Comparison of ENCODE assay signal across 17 cellular contexts in genomic region chr1:63936276-63936675, GRCh38.
DNase-seq lines count a peak whose midpoint lies in the region; ATAC-seq and TF ChIP-seq lines count a peak whose summit lies in the region.
"Had no signal": no experiment of that assay in that cellular context is flagged by ENCODE, and none has a peak within 500 bp of the region (broad histone marks: within the 10 kb centered on the region; RNA-seq: fewer than 3 reads in every experiment).

No MANE protein-coding gene starts in this region.

- no peak overlapping the region for H2BK120ac ChIP-seq in mesenchymal stem cell (ENCODE audit: low read depth, low read length)

- no peak for ATAC-seq in left cardiac atrium
- ATAC-seq: HCT116 had no signal

- H2AFZ ChIP-seq in mesenchymal stem cell (ENCODE audit: low read depth, low read length) (no peak overlapping the region), smooth muscle cell (ENCODE audit: low read depth) (no peak overlapping the region)

- no peak overlapping the region for H2AK5ac ChIP-seq in mesenchymal stem cell (ENCODE audit: low read length, severe bottlenecking)

- H4K20me1 ChIP-seq in smooth muscle cell (ENCODE audit: low read depth), result no peaks in the 10 kb centered on the region
- H4K20me1 ChIP-seq: BLaER1 had no signal

- H3K4me2 ChIP-seq in mesenchymal stem cell (ENCODE audit: low read length, poor library complexity, severe bottlenecking) (no peak overlapping the region), smooth muscle cell (no peak overlapping the region)

- H3K36me3 ChIP-seq in left ventricle myocardium inferior (no peaks in the 10 kb centered on the region), mesenchymal stem cell (ENCODE audit: control insufficient read depth in 1 of 2, insufficient read depth in 2 of 2, low read depth in 1 of 2, low read length in 2 of 2) (no peaks in the 10 kb centered on the region), smooth muscle cell (ENCODE audit: low read depth) (no peaks in the 10 kb centered on the region)
- H3K36me3 ChIP-seq: BLaER1 had no signal

- H2BK5ac ChIP-seq in mesenchymal stem cell (ENCODE audit: low read depth, low read length, poor library complexity, severe bottlenecking), result no peak overlapping the region

- no peak overlapping the region for H4K8ac ChIP-seq in mesenchymal stem cell (ENCODE audit: low read length)

- H3K9me3 ChIP-seq in left ventricle myocardium inferior (replicated peaks) (no peaks in the 10 kb centered on the region), mesenchymal stem cell (ENCODE audit: control insufficient read depth, low read length) (no peaks in the 10 kb centered on the region), smooth muscle cell (replicated peaks; ENCODE audit: low read depth) (no peaks in the 10 kb centered on the region)
- H3K9me3 ChIP-seq: BLaER1 had no signal

- H3K4me3 ChIP-seq in left ventricle myocardium inferior (no peak overlapping the region), mesenchymal stem cell (ENCODE audit: insufficient read depth in 1 of 2, low read depth in 1 of 2, low read length in 2 of 2) (no peak overlapping the region), smooth muscle cell (no peak overlapping the region)
- H3K4me3 ChIP-seq: BLaER1, GM12878 had no signal

- no peak overlapping the region for H4K91ac ChIP-seq in mesenchymal stem cell (ENCODE audit: low read length)

- peak overlapping the region; percentile 30 for H3K27ac ChIP-seq in left ventricle myocardium inferior (replicated peaks)
- peak overlapping the region; percentile 85 for H3K27ac ChIP-seq in mesenchymal stem cell (ENCODE audit: low read length, poor library complexity, severe bottlenecking)
- peak overlapping the region; percentile 0 for H3K27ac ChIP-seq in smooth muscle cell (ENCODE audit: low read depth)
- H3K27ac ChIP-seq: BLaER1, HL-60 had no signal

- H3K79me2 ChIP-seq in smooth muscle cell (ENCODE audit: low read depth), result no peaks in the 10 kb centered on the region

- no peak overlapping the region for H2BK15ac ChIP-seq in mesenchymal stem cell (ENCODE audit: low read depth, poor library complexity, severe bottlenecking)

- DNase-seq in left ventricle myocardium inferior (no peak), left cardiac atrium (no peak), astrocyte of the hippocampus (ENCODE audit: low read depth, low spot score) (peak; percentile 56), mesenchymal stem cell (no peak), smooth muscle cell (lab: John Stamatoyannopoulos, UW; ENCODE audit: unreplicated experiment) (no peak), GOT3 (lab: John Stamatoyannopoulos, UW) (no peak), hippocampal formation (lab: John Stamatoyannopoulos, UW) (no peak), CD1c-positive myeloid dendritic cell (ENCODE audit: extremely low spot score) (no peak)
- DNase-seq: 8988T; AML-193; Calu3; CD4-positive, CD25-positive, alpha-beta regulatory T cell; DMS 273 treated with DMSO at 0.1 percent for 48 hours had no signal

- no peak overlapping the region for H2BK12ac ChIP-seq in mesenchymal stem cell (ENCODE audit: low read length in 2 of 2)

- no peak overlapping the region for H3K14ac ChIP-seq in mesenchymal stem cell (ENCODE audit: low read length in 2 of 2)

- TF ChIP-seq CTCF in left ventricle myocardium inferior (IDR thresholded peaks at IDR 0.05; ENCODE audit: borderline replicate concordance) (no peak), smooth muscle cell (IDR thresholded peaks at IDR 0.05; ENCODE audit: borderline replicate concordance, insufficient read depth, poor library complexity, severe bottlenecking) (no peak)

- intact Hi-C loops in left ventricle myocardium inferior (cut with micrococcal nuclease) (no loop called here), left cardiac atrium (cut with DNase I) (loop anchor here in 1 of 2 donors (10.0 kb wide), 1 partner anchor 199 kb away; no protein-coding TSS in a partner anchor)

- H3K23ac ChIP-seq in mesenchymal stem cell (ENCODE audit: low read length in 2 of 2), result no peak overlapping the region

- no peaks in the 10 kb centered on the region for H3F3A ChIP-seq in smooth muscle cell (ENCODE audit: low read depth)

- H3K27me3 ChIP-seq in left ventricle myocardium inferior (ENCODE audit: low read depth), result no peaks in the 10 kb centered on the region
- H3K27me3 ChIP-seq in mesenchymal stem cell (ENCODE audit: control insufficient read depth in 1 of 2, insufficient read depth in 1 of 2, low read length in 2 of 2), result no peaks in the 10 kb centered on the region
- H3K27me3 ChIP-seq in smooth muscle cell (ENCODE audit: low read depth), result no peaks in the 10 kb centered on the region
- H3K27me3 ChIP-seq: BLaER1 had no signal

- no CpG with 5 or more reads among the region's 1 CpG for WGBS in mesenchymal stem cell
- 66% methylated on average over 1 of the region's 1 CpG for WGBS in smooth muscle cell (ENCODE audit: low lambda C conversion rate)

- H3K4me1 ChIP-seq in left ventricle myocardium inferior (peaks cover 26% of the 10 kb centered on the region), mesenchymal stem cell (ENCODE audit: control insufficient read depth, insufficient read depth, low read depth, low read length) (peaks cover 7% of the 10 kb centered on the region), smooth muscle cell (ENCODE audit: low read depth) (no peaks in the 10 kb centered on the region)

- H3K18ac ChIP-seq in mesenchymal stem cell (ENCODE audit: low read depth in 1 of 2, low read length in 2 of 2), result no peak overlapping the region

- H3K79me1 ChIP-seq in mesenchymal stem cell (replicated peaks; ENCODE audit: low read length, poor library complexity, severe bottlenecking), result peaks cover 30% of the 10 kb centered on the region

- H3K9ac ChIP-seq in mesenchymal stem cell (ENCODE audit: low read length) (no peak overlapping the region), smooth muscle cell (ENCODE audit: low read depth) (no peak overlapping the region)
- H3K9ac ChIP-seq: BLaER1 had no signal

- no peak overlapping the region for H3K4ac ChIP-seq in mesenchymal stem cell (ENCODE audit: low read depth in 1 of 2, low read length in 2 of 2)

Comparison
In these comparisons a context has a peak if more than half of its experiments do, and no peak if none do; other contexts are left out.
1. H3K27ac ChIP-seq: peak in every context shown above with its lines; median percentile 85 in mesenchymal stem cell; 30 in left ventricle myocardium inferior; 0 in smooth muscle cell.